13 cellular contexts compared by ENCODE assay signal in the genomic region with DNA sequence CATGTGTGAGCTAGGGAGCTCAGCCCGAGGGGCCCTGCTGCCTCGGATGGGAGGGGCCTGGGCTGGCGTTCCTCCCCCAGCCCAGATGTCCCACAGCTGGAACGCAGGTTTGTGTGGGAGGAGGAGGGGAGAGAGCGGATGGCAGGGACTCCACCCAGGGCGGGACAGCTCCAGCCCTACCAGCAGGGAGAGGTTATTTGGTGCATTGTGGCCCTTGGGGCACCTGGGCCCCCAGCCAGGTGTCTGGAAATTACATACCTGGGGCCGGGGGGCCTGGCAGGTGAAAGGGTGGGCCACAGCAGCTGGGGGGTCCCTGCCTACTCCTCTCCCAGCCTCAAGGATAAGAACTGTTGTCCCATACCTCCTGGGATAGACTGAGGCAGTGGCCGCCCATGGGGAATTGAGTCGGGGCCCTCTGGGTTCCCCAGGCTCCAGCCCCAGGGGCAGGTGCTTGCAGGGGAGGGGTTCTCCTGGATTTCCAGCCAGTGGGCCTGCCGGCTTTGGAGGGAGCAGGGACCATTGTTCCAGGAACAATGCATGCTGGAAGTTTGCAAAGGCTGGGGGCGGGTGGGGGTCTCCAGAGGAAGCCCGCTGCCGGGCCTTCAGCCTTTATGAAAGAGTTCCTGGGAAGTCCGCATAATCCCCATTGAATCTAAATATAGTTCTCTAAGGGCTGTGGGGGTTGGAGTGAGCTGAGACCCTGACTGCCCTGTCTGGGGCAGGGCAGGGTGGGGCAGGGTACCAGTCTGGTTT. TPM values are rescaled to one million over a fixed set of nuclear protein-coding genes. Genes with fewer than 3 reads are reported as not detected.
DNase-seq lines count a peak whose midpoint lies in the region; ATAC-seq, FAIRE-seq and TF ChIP-seq lines count a peak whose summit lies in the region.
"Had no signal": no experiment of that assay in that cellular context is flagged by ENCODE, and none has a peak within 500 bp of the region (broad histone marks: within the 10 kb centered on the region; RNA-seq: fewer than 3 reads in every experiment).

No MANE protein-coding gene starts in this region.

- peaks cover 4% of the 10 kb centered on the region for H3K4me1 Mint-ChIP-seq in central memory CD8-positive, alpha-beta T cell

- ATAC-seq in central memory CD8-positive, alpha-beta T cell (replicated peaks; ENCODE audit: extremely low read depth, poor library complexity, severe bottlenecking), result no peak

- no peaks in the 10 kb centered on the region for H3K36me3 Mint-ChIP-seq in central memory CD8-positive, alpha-beta T cell (ENCODE audit: insufficient read depth)

- H3K4me3 Mint-ChIP-seq in central memory CD8-positive, alpha-beta T cell, result peak overlapping the region; percentile 11
- H3K4me3 Mint-ChIP-seq: stimulated activated naive CD8-positive, alpha-beta T cell treated with anti-CD3 and anti-CD28 coated beads, Interleukin-15, Interleukin-2, amounts not matched to agents 100 ng/mL and 50 ng/mL, for 24 hours had no signal

- no peaks in the 10 kb centered on the region for H3K9me3 Mint-ChIP-seq in central memory CD8-positive, alpha-beta T cell
- H3K9me3 Mint-ChIP-seq: stimulated activated naive CD8-positive, alpha-beta T cell treated with anti-CD3 and anti-CD28 coated beads, Interleukin-15, Interleukin-2, amounts not matched to agents 100 ng/mL and 50 ng/mL, for 24 hours had no signal

- H3K9me3 ChIP-seq in HUES6 (ENCODE audit: control insufficient read depth, insufficient read depth, low read depth, low read length) (no peaks in the 10 kb centered on the region), kidney (ENCODE audit: control insufficient read depth in 1 of 2, low read length in 2 of 2) (no peaks in the 10 kb centered on the region), skeletal muscle tissue (ENCODE audit: control insufficient read depth in 3 of 3, low read length in 3 of 3) (no peaks in the 10 kb centered on the region)

- H3K4me1 ChIP-seq in HUES6 (ENCODE audit: control insufficient read depth, insufficient read depth, low read length) (peaks cover 42% of the 10 kb centered on the region), kidney (ENCODE audit: control insufficient read depth in 1 of 2, insufficient read depth in 1 of 2, low read depth in 1 of 2, low read length in 2 of 2) (peaks cover 0 to 5% of the 10 kb centered on the region in 2 donors), skeletal muscle tissue (ENCODE audit: control insufficient read depth in 3 of 3, insufficient read depth in 3 of 3, low read length in 3 of 3) (peaks cover 13 to 27% (median 27%) of the 10 kb centered on the region in 3 donors)

- H3K36me3 ChIP-seq in HUES6 (ENCODE audit: control insufficient read depth, insufficient read depth, low read length) (peaks cover 4% of the 10 kb centered on the region; the same call in 1 of the 2 replicates), kidney (ENCODE audit: control insufficient read depth in 1 of 2, insufficient read depth in 2 of 2, low read length in 2 of 2) (no peaks in the 10 kb centered on the region), skeletal muscle tissue (ENCODE audit: control insufficient read depth in 3 of 3, insufficient read depth in 3 of 3, low read length in 3 of 3) (no peaks in the 10 kb centered on the region)

- intact Hi-C loops in kidney (cut with DNase I), result loop anchor here (5.0 kb wide), 1 partner anchor 423 kb away; no protein-coding TSS in a partner anchor

- no peak for TF ChIP-seq CTCF in kidney (IDR thresholded peaks at IDR 0.05; ENCODE audit: borderline replicate concordance, extremely low read depth, insufficient read depth)

- DNase-seq in central memory CD8-positive, alpha-beta T cell (ENCODE audit: low spot score in 2 of 2), result no peak
- DNase-seq in kidney (peak; percentile 76), LoVo (ENCODE audit: low spot score) (no peak), NK-92 (lab: John Stamatoyannopoulos, UW; ENCODE audit: unreplicated experiment) (no peak), T-helper 2 cell (no peak)
- no peak for DNase-seq in stimulated activated naive CD4-positive, alpha-beta T cell (lab: John Stamatoyannopoulos, UW)
- DNase-seq: activated gamma-delta T cell treated with Interleukin-2 at 50 U/mL for 16 hours, GOT3, NCI-H1417 treated with DMSO at 0.1 percent for 48 hours had no signal

- H3K9ac ChIP-seq in HUES6 (ENCODE audit: low read length) (peak overlapping the region; percentile 62), kidney (ENCODE audit: low read length in 2 of 2) (no peak overlapping the region), skeletal muscle tissue (ENCODE audit: low read depth in 1 of 3, low read length in 3 of 3) (peak overlapping the region in 2 of 3 donors; percentile 40 to 53)

- H3K27ac ChIP-seq in HUES6 (ENCODE audit: low read depth, low read length) (no peak overlapping the region), kidney (ENCODE audit: low read depth in 2 of 2, low read length in 2 of 2) (no peak overlapping the region), skeletal muscle tissue (ENCODE audit: low read depth, low read length) (peak overlapping the region; percentile 36)

- no peak for FAIRE-seq in kidney (lab: Jason Lieb, UNC)
- FAIRE-seq: endometrium had no signal

- H3K4me3 ChIP-seq in HUES6 (ENCODE audit: low read depth, low read length) (peak overlapping the region; percentile 85), kidney (ENCODE audit: low read length in 2 of 2) (no peak overlapping the region), skeletal muscle tissue (ENCODE audit: low read length in 3 of 3) (peak overlapping the region; percentile 43 to 45 (median 43))

- H3K27me3 Mint-ChIP-seq in central memory CD8-positive, alpha-beta T cell, result peaks cover 51% of the 10 kb centered on the region

- H3K27ac Mint-ChIP-seq in central memory CD8-positive, alpha-beta T cell (ENCODE audit: low read depth), result no peak overlapping the region
- H3K27ac Mint-ChIP-seq: stimulated activated naive CD8-positive, alpha-beta T cell treated with anti-CD3 and anti-CD28 coated beads, Interleukin-15, Interleukin-2, amounts not matched to agents 100 ng/mL and 50 ng/mL, for 24 hours had no signal

- peaks cover 34% of the 10 kb centered on the region for H3K27me3 ChIP-seq in HUES6 (ENCODE audit: control insufficient read depth, insufficient read depth, low read length)
- H3K27me3 ChIP-seq in skeletal muscle tissue (ENCODE audit: control insufficient read depth in 3 of 3, insufficient read depth in 3 of 3, low read length in 3 of 3), result peaks cover 42 to 56% (median 46%) of the 10 kb centered on the region in 3 donors

RNA-seq across cellular contexts. Expression of gene KIF26A, which starts 1.2 kb away (rescaled TPM):
- total RNA-seq in kidney (12.3 TPM), skeletal muscle tissue (6.3 TPM)
- 2.3 TPM for polyA plus RNA-seq in kidney (ENCODE audit: insufficient read depth, low read depth, low replicate concordance)

RNA-seq across cellular contexts. Expression of gene ASPG, which starts 54.1 kb away (rescaled TPM):
- 2.5 TPM for total RNA-seq in kidney
- 58.1 TPM for polyA plus RNA-seq in kidney (ENCODE audit: insufficient read depth, low read depth, low replicate concordance)
- 0.52 TPM for total RNA-seq in skeletal muscle tissue

Comparison
In these comparisons a context has a peak if more than half of its experiments do, and no peak if none do; other contexts are left out.
1. H3K4me3 ChIP-seq: peak in HUES6 (single experiment) and skeletal muscle tissue (3 of 3); none in kidney (0 of 2).
2. H3K9ac ChIP-seq: peak in HUES6 (single experiment) and skeletal muscle tissue (2 of 3); none in kidney (0 of 2).